In genomic region chr3:193971268-193971751, GRCh38 we compare ENCODE assay signal across 9 cellular contexts.
DNase-seq lines count a peak whose midpoint lies in the region; ATAC-seq and TF ChIP-seq lines count a peak whose summit lies in the region.
"Had no signal": no experiment of that assay in that cellular context is flagged by ENCODE, and none has a peak within 500 bp of the region (broad histone marks: within the 10 kb centered on the region; RNA-seq: fewer than 3 reads in every experiment).

No MANE protein-coding gene starts in this region.

- ATAC-seq in HG03469 (IDR thresholded peaks at IDR 0.05; ENCODE audit: unreplicated experiment): peak; percentile 77

- intact Hi-C loops in colonic mucosa (cut with DNase I) (loop anchor here (10.0 kb wide), 1 partner anchor 163 kb away; the partner anchor contains the start of gene HES1), stomach (cut with DNase I; ENCODE audit: low total_unique reads) (no loop called here)

- no peak overlapping the region for H3K4me3 ChIP-seq in colonic mucosa
- H3K4me3 ChIP-seq in stomach: no peak overlapping the region
- H3K4me3 ChIP-seq: thoracic aorta had no signal

- H3K36me3 ChIP-seq in colonic mucosa (no peaks in the 10 kb centered on the region), stomach (no peaks in the 10 kb centered on the region)
- H3K36me3 ChIP-seq: thoracic aorta had no signal

- 20 to 32% (median 23%) methylated on average over 8 of the region's 8 CpGs for WGBS in stomach, 5 donors

- H3K9ac ChIP-seq in colonic mucosa (ENCODE audit: low read depth in 2 of 2, low read length in 2 of 2): peak overlapping the region in 1 of 2 donors; percentile 64

- no peak for TF ChIP-seq EP300 in stomach (IDR thresholded peaks at IDR 0.05)

- no peak for TF ChIP-seq POLR2A in stomach (IDR thresholded peaks at IDR 0.05)

- peak overlapping the region; percentile 61 for H3K27ac ChIP-seq in colonic mucosa
- peak overlapping the region; percentile 52 to 89 (median 78) for H3K27ac ChIP-seq in stomach
- H3K27ac ChIP-seq: thoracic aorta had no signal

- H3K4me1 ChIP-seq in colonic mucosa (no peaks in the 10 kb centered on the region), stomach (peaks cover 14 to 46% (median 36%) of the 10 kb centered on the region in 4 donors)

- DNase-seq in activated CD4-positive, alpha-beta T cell treated with anti-CD3 and anti-CD28 coated beads, Interleukin-2, amount 50 U/mL, for 48 hours: peak; percentile 9 to 21
- DNase-seq in activated CD4-positive, alpha-beta T cell treated with anti-CD3 and anti-CD28 coated beads, Interleukin-2, amount 50 U/mL, for 4 hours: no peak
- peak; percentile 90 for DNase-seq in colonic mucosa
- DNase-seq in stomach: peak; percentile 78
- no peak for DNase-seq in AG08396 (ENCODE audit: low spot score)
- no peak for DNase-seq in NCI-H2171 (lab: John Stamatoyannopoulos, UW)
- no peak for DNase-seq in stimulated activated naive CD4-positive, alpha-beta T cell (lab: John Stamatoyannopoulos, UW)

- H3K27me3 ChIP-seq in colonic mucosa: no peaks in the 10 kb centered on the region
- no peaks in the 10 kb centered on the region for H3K27me3 ChIP-seq in stomach

- TF ChIP-seq CTCF in colonic mucosa (IDR thresholded peaks at IDR 0.05) (no peak), stomach (IDR thresholded peaks at IDR 0.05) (no peak)

- H3K9me3 ChIP-seq in colonic mucosa: no peaks in the 10 kb centered on the region
- H3K9me3 ChIP-seq in stomach: no peaks in the 10 kb centered on the region
- H3K9me3 ChIP-seq: thoracic aorta had no signal

Comparison
In these comparisons a context has a peak if more than half of its experiments do, and no peak if none do; other contexts are left out.
1. DNase-seq: peak in activated CD4-positive, alpha-beta T cell treated with anti-CD3 and anti-CD28 coated beads, Interleukin-2, amount 50 U/mL, for 48 hours (2 of 2), colonic mucosa (single experiment) and stomach (single experiment); none in activated CD4-positive, alpha-beta T cell treated with anti-CD3 and anti-CD28 coated beads, Interleukin-2, amount 50 U/mL, for 4 hours (0 of 2), AG08396 (single experiment), NCI-H2171 (single experiment) and stimulated activated naive CD4-positive, alpha-beta T cell (0 of 6).